26 cellular contexts compared by ENCODE assay signal in the genomic region with DNA sequence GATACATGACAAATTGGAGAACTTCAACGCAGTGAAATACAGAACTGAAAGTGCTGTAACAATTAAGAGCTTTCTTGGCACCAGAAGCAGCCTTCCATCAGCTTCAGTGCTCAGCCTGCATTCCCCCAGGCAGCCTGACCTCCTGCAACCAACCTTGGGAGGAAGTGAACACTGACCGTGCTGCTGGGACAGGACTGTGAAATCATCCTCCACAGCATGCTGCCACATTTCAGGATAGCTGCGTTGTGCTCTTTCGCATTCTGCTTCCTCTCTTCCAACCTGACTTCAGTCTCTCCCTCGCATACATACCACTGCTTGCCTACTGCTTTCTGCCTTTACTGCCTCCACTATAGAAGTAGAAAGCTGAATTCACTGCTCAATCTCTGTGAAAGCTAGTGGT.
"Had no signal": no experiment of that assay in that cellular context is flagged by ENCODE, and none has a peak within 500 bp of the region (broad histone marks: within the 10 kb centered on the region; RNA-seq: fewer than 3 reads in every experiment).

No MANE protein-coding gene starts in this region.

- DNase-seq: activated B cell treated with CpG ODN at 0.5 μM for 24 hours; activated CD4-positive, alpha-beta T cell treated with anti-CD3 and anti-CD28 coated beads for 36 hours; activated CD4-positive, alpha-beta T cell treated with anti-CD3 and anti-CD28 coated beads, Interleukin-2, amount 50 U/mL, for 4 hours; activated CD8-positive, alpha-beta memory T cell treated with anti-CD3 and anti-CD28 coated beads for 24 hours; activated CD8-positive, alpha-beta memory T cell treated with anti-CD3 and anti-CD28 coated beads, Interleukin-2, amount 50 U/mL, for 4 hours; activated T-cell treated with anti-CD3 and anti-CD28 coated beads, Interleukin-2, amount 50 U/mL, for 24 hours; aorta; dermis blood vessel endothelial cell; effector CD8-positive, alpha-beta T cell; erythroblast; foreskin fibroblast; immature natural killer cell; left ventricle myocardium inferior; naive thymus-derived CD8-positive, alpha-beta T cell; spleen; stimulated activated CD4-positive, alpha-beta T cell treated with anti-CD3 and anti-CD28 coated beads, Interleukin-4, amount 100 ng/mL, for 1 hour; stimulated activated naive CD4-positive, alpha-beta T cell treated with Interleukin-2 at 50 U/mL for 16 hours had no signal

- FAIRE-seq: TTC549 had no signal

- H3K36me3 Mint-ChIP-seq: activated naive CD4-positive, alpha-beta T cell treated with anti-CD3 and anti-CD28 coated beads, Interleukin-2, amount 50 U/mL, for 72 hours; brain; mesothelial cell of epicardium; naive thymus-derived CD8-positive, alpha-beta T cell; type B pancreatic cell had no signal

- H3K27me3 Mint-ChIP-seq: activated B cell treated with CpG ODN at 0.5 μM for 24 hours; activated CD4-positive, alpha-beta T cell treated with anti-CD3 and anti-CD28 coated beads for 36 hours; activated T-cell treated with anti-CD3 and anti-CD28 coated beads, Interleukin-2, amount 50 U/mL, for 24 hours; activated T-helper 17 cell treated with anti-CD3 and anti-CD28 coated beads, Interleukin-2, amount 50 U/mL, for 72 hours; naive thymus-derived CD8-positive, alpha-beta T cell; type B pancreatic cell had no signal

- H3K9me3 ChIP-seq: left ventricle myocardium inferior, prostate gland, thoracic aorta had no signal

- ATAC-seq: activated CD4-positive, alpha-beta T cell treated with anti-CD3 and anti-CD28 coated beads for 36 hours; activated naive CD4-positive, alpha-beta T cell treated with anti-CD3 and anti-CD28 coated beads, Interleukin-2, amount 50 U/mL, for 72 hours; activated T-helper 17 cell treated with anti-CD3 and anti-CD28 coated beads, Interleukin-2, amount 50 U/mL, for 72 hours; naive thymus-derived CD8-positive, alpha-beta T cell had no signal

- H3K4me3 Mint-ChIP-seq: activated B cell treated with CpG ODN at 0.5 μM for 24 hours; activated CD4-positive, alpha-beta T cell treated with anti-CD3 and anti-CD28 coated beads for 36 hours; activated T-cell treated with anti-CD3 and anti-CD28 coated beads, Interleukin-2, amount 50 U/mL, for 24 hours; activated T-helper 17 cell treated with anti-CD3 and anti-CD28 coated beads, Interleukin-2, amount 50 U/mL, for 72 hours; brain; immature natural killer cell; mesothelial cell of epicardium; naive thymus-derived CD8-positive, alpha-beta T cell; T-helper 2 cell treated with Interferon-gamma antibody and Interleukin-4, amounts not matched to agents 5 μg/mL and 100 μg/mL, for 36 hours; type B pancreatic cell had no signal

- H3K4me3 ChIP-seq: left ventricle myocardium inferior, prostate gland, spleen, thoracic aorta had no signal

- H3K27ac ChIP-seq: left ventricle myocardium inferior, prostate gland, spleen, thoracic aorta had no signal

- H3K4me1 ChIP-seq: left ventricle myocardium inferior, prostate gland, spleen had no signal

- H3K9me3 Mint-ChIP-seq: type B pancreatic cell had no signal

- H3K36me3 ChIP-seq: left ventricle myocardium inferior, prostate gland, spleen, thoracic aorta had no signal

- H3K4me1 Mint-ChIP-seq: activated B cell treated with CpG ODN at 0.5 μM for 24 hours; activated CD4-positive, alpha-beta T cell treated with anti-CD3 and anti-CD28 coated beads for 36 hours; activated T-helper 17 cell treated with anti-CD3 and anti-CD28 coated beads, Interleukin-2, amount 50 U/mL, for 72 hours; brain; immature natural killer cell; mesothelial cell of epicardium; naive thymus-derived CD8-positive, alpha-beta T cell had no signal

- H3K27ac Mint-ChIP-seq: activated B cell treated with CpG ODN at 0.5 μM for 24 hours; activated CD4-positive, alpha-beta T cell treated with anti-CD3 and anti-CD28 coated beads for 36 hours; activated naive CD4-positive, alpha-beta T cell treated with anti-CD3 and anti-CD28 coated beads, Interleukin-2, amount 50 U/mL, for 72 hours; activated T-cell treated with anti-CD3 and anti-CD28 coated beads, Interleukin-2, amount 50 U/mL, for 24 hours; activated T-helper 17 cell treated with anti-CD3 and anti-CD28 coated beads, Interleukin-2, amount 50 U/mL, for 72 hours; brain; immature natural killer cell; mesothelial cell of epicardium; naive thymus-derived CD8-positive, alpha-beta T cell; T-helper 2 cell treated with Interferon-gamma antibody and Interleukin-4, amounts not matched to agents 5 μg/mL and 100 μg/mL, for 36 hours; type B pancreatic cell had no signal

- H3K27me3 ChIP-seq: spleen had no signal
